1 cellular context compared by ENCODE assay signal in the genomic region with DNA sequence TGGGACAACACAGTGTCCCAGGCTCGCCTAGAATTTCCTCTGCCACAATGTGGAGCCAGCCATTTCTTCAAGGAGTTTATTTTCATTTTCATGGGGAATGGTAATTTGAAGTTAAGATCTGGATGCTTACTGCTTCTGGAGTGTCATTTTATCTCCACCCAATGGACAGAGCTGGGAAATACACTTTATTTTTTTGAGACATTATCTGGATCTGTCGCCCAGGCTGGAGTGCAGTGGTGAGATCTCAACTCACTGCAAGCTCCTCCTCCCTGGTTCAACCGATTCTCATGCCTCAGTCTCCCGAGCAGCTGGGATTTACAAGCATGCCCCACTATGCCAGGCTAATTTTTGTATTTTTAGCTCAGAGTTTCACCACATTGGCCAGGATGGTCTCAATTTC.
TF ChIP-seq lines count a peak whose summit lies in the region.

No MANE protein-coding gene starts in this region.

TF ChIP-seq in GM23338, 12 proteins besides CTCF, POLR2A, EP300 and RAD21 (continued from another document):
- TF ChIP-seq ZNF462 (CRISPR knock-in tag; IDR thresholded peaks at IDR 0.05) (no peak), EZH2phosphoT487 (IDR thresholded peaks at IDR 0.05; ENCODE audit: unreplicated experiment) (no peak), EZH2 (IDR thresholded peaks at IDR 0.05; ENCODE audit: low read depth, unreplicated experiment) (no peak), STAT1 (IDR thresholded peaks at IDR 0.05; ENCODE audit: unreplicated experiment) (no peak), ZNF331 (CRISPR knock-in tag; IDR thresholded peaks at IDR 0.05; ENCODE audit: low read depth) (no peak), ZNF114 (CRISPR knock-in tag; IDR thresholded peaks at IDR 0.05) (no peak), NANOG (IDR thresholded peaks at IDR 0.05; ENCODE audit: borderline replicate concordance) (no peak)
- TF ChIP-seq, protein P1, sequence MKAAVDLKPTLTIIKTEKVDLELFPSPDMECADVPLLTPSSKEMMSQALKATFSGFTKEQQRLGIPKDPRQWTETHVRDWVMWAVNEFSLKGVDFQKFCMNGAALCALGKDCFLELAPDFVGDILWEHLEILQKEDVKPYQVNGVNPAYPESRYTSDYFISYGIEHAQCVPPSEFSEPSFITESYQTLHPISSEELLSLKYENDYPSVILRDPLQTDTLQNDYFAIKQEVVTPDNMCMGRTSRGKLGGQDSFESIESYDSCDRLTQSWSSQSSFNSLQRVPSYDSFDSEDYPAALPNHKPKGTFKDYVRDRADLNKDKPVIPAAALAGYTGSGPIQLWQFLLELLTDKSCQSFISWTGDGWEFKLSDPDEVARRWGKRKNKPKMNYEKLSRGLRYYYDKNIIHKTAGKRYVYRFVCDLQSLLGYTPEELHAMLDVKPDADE (IDR thresholded peaks at IDR 0.05), result no peak
- TF ChIP-seq, protein P2, sequence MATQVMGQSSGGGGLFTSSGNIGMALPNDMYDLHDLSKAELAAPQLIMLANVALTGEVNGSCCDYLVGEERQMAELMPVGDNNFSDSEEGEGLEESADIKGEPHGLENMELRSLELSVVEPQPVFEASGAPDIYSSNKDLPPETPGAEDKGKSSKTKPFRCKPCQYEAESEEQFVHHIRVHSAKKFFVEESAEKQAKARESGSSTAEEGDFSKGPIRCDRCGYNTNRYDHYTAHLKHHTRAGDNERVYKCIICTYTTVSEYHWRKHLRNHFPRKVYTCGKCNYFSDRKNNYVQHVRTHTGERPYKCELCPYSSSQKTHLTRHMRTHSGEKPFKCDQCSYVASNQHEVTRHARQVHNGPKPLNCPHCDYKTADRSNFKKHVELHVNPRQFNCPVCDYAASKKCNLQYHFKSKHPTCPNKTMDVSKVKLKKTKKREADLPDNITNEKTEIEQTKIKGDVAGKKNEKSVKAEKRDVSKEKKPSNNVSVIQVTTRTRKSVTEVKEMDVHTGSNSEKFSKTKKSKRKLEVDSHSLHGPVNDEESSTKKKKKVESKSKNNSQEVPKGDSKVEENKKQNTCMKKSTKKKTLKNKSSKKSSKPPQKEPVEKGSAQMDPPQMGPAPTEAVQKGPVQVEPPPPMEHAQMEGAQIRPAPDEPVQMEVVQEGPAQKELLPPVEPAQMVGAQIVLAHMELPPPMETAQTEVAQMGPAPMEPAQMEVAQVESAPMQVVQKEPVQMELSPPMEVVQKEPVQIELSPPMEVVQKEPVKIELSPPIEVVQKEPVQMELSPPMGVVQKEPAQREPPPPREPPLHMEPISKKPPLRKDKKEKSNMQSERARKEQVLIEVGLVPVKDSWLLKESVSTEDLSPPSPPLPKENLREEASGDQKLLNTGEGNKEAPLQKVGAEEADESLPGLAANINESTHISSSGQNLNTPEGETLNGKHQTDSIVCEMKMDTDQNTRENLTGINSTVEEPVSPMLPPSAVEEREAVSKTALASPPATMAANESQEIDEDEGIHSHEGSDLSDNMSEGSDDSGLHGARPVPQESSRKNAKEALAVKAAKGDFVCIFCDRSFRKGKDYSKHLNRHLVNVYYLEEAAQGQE (IDR thresholded peaks at IDR 0.05; ENCODE audit: unreplicated experiment), result no peak
